ENCODE assay signal across 13 cellular contexts in genomic region chr10:32680803-32681557, GRCh38.
"Had no signal": no experiment of that assay in that cellular context is flagged by ENCODE, and none has a peak within 500 bp of the region (broad histone marks: within the 10 kb centered on the region; RNA-seq: fewer than 3 reads in every experiment).

No MANE protein-coding gene starts in this region.

- H3K36me3 ChIP-seq: gastrocnemius medialis, ovary had no signal

- H3K27ac Mint-ChIP-seq: activated naive CD8-positive, alpha-beta T cell; T-helper 2 cell treated with Interferon-gamma antibody and Interleukin-4, amounts not matched to agents 5 μg/mL and 100 μg/mL, for 36 hours had no signal

- H3K4me3 Mint-ChIP-seq: activated naive CD8-positive, alpha-beta T cell; neural crest cell; T-helper 2 cell treated with Interferon-gamma antibody and Interleukin-4, amounts not matched to agents 5 μg/mL and 100 μg/mL, for 36 hours had no signal

- DNase-seq: activated CD4-positive, alpha-beta T cell treated with anti-CD3 and anti-CD28 coated beads, Interleukin-2, amount 50 U/mL, for 4 hours; aorta; effector CD4-positive, alpha-beta T cell; gastrocnemius medialis; ovary; stimulated activated CD4-positive, alpha-beta T cell treated with anti-CD3 and anti-CD28 coated beads, Interleukin-15, amount 100 ng/mL, for 24 hours; SW 1271; tibial artery had no signal

- H3K27me3 Mint-ChIP-seq: activated naive CD8-positive, alpha-beta T cell had no signal

- ATAC-seq: activated CD4-positive, CD25-positive, alpha-beta regulatory T cell treated with anti-CD3 and anti-CD28 coated beads, Interleukin-2, amount 50 U/mL, for 24 hours; gastrocnemius medialis had no signal

- H3K27me3 ChIP-seq: gastrocnemius medialis, ovary, tibial artery had no signal

- H3K9me3 ChIP-seq: gastrocnemius medialis, ovary had no signal

- H3K4me1 ChIP-seq: gastrocnemius medialis, tibial artery had no signal

- H3K27ac ChIP-seq: coronary artery, gastrocnemius medialis, ovary, tibial artery had no signal

- H3K4me3 ChIP-seq: coronary artery, gastrocnemius medialis, ovary, tibial artery had no signal
